In the genomic region with DNA sequence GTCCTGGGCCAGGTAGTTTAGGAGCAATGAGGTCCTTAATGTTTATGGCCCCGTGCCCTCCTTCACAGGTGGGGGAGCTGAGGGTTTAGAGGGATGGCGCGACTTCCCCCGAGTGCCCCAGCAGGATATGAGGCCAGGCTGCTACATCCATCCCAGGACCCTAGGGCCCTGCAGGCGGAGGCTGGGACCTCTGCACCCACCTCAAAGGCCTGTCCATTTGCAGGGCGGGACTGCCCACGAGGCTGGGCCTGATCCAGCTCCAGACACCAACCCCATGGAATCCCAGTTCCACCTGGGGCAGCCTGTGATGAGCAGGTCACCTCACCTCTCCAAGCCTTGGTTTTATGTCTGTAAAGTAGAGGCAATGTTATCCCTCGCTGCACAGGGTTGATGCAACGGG, we compare ENCODE assay signal across 20 cellular contexts.
DNase-seq lines count a peak whose midpoint lies in the region; ATAC-seq and TF ChIP-seq lines count a peak whose summit lies in the region.
"Had no signal": no experiment of that assay in that cellular context is flagged by ENCODE, and none has a peak within 500 bp of the region (broad histone marks: within the 10 kb centered on the region; RNA-seq: fewer than 3 reads in every experiment).

No MANE protein-coding gene starts in this region.

- intact Hi-C loops in right cardiac atrium (cut with DNase I) (no loop called here), Right ventricle myocardium superior (cut with DNase I) (no loop called here), tibial artery (cut with DNase I; ENCODE audit: low total_unique reads) (no loop called here)

- ATAC-seq in right cardiac atrium (peak in 1 of 2 donors; percentile 3), Right ventricle myocardium superior (ENCODE audit: poor library complexity) (no peak), omental fat pad (ENCODE audit: low FRiP score) (peak; percentile 12)
- ATAC-seq: K562 had no signal

- DNase-seq in right cardiac atrium, result peak in 2 of 3 donors; percentile 50 to 53
- DNase-seq in Right ventricle myocardium superior, result no peak
- DNase-seq in omental fat pad (ENCODE audit: low spot score), result no peak
- DNase-seq in tibial artery, result no peak
- no peak for DNase-seq in nucleus accumbens (lab: John Stamatoyannopoulos, UW)
- no peak for DNase-seq in stimulated activated CD4-positive, alpha-beta T cell treated with anti-CD3 and anti-CD28 coated beads, Interleukin-4, amount 100 ng/mL, for 4 hours
- no peak for DNase-seq in stimulated activated CD4-positive, alpha-beta T cell treated with anti-CD3 and anti-CD28 coated beads, Interleukin-2, amount 100 ng/mL, for 48 hours
- DNase-seq: CD4-positive, CD25-positive, alpha-beta regulatory T cell; COR-L47; DMS79; H7; HFFc6; MG63; NCI-H1417 treated with DMSO at 0.1 percent for 48 hours; NCI-H187; NCI-H446; NCI-H526; OCI-M1; SHP77 had no signal

- H3K27ac ChIP-seq in right cardiac atrium (ENCODE audit: low read length) (no peak overlapping the region), tibial artery (peak overlapping the region; percentile 63 to 69)

- H3K4me1 ChIP-seq in right cardiac atrium (ENCODE audit: control insufficient read depth, insufficient read depth, low read length) (no peaks in the 10 kb centered on the region), tibial artery (peaks cover 0 to 29% (median 16%) of the 10 kb centered on the region in 4 donors)

- no peaks in the 10 kb centered on the region for H3K27me3 ChIP-seq in right cardiac atrium (ENCODE audit: control insufficient read depth, insufficient read depth)
- no peaks in the 10 kb centered on the region for H3K27me3 ChIP-seq in tibial artery
- H3K27me3 ChIP-seq: MG63 had no signal

- H3K9me3 ChIP-seq in right cardiac atrium (ENCODE audit: control insufficient read depth, low read length), result no peaks in the 10 kb centered on the region
- no peaks in the 10 kb centered on the region for H3K9me3 ChIP-seq in tibial artery
- H3K9me3 ChIP-seq: MG63 had no signal

- H3K36me3 ChIP-seq in tibial artery, result no peaks in the 10 kb centered on the region
- H3K36me3 ChIP-seq: MG63 had no signal

- WGBS in right cardiac atrium, result 85% methylated on average over 9 of the region's 9 CpGs

- H3K4me3 ChIP-seq in right cardiac atrium (ENCODE audit: low read length), result no peak overlapping the region
- H3K4me3 ChIP-seq in tibial artery, result no peak overlapping the region
- H3K4me3 ChIP-seq: K562, MG63 had no signal

- TF ChIP-seq CTCF in omental fat pad (IDR thresholded peaks at IDR 0.05), result no peak
- TF ChIP-seq CTCF in tibial artery (IDR thresholded peaks at IDR 0.05), result no peak

Comparison
In these comparisons a context has a peak if more than half of its experiments do, and no peak if none do; other contexts are left out.
1. DNase-seq: peak in right cardiac atrium (2 of 3); none in Right ventricle myocardium superior (single experiment), omental fat pad (single experiment), tibial artery (0 of 2), nucleus accumbens (0 of 56), stimulated activated CD4-positive, alpha-beta T cell treated with anti-CD3 and anti-CD28 coated beads, Interleukin-4, amount 100 ng/mL, for 4 hours (0 of 2) and stimulated activated CD4-positive, alpha-beta T cell treated with anti-CD3 and anti-CD28 coated beads, Interleukin-2, amount 100 ng/mL, for 48 hours (0 of 2).